Comparison of ENCODE assay signal across 22 cellular contexts in genomic region chrX:39852496-39852895, GRCh38.
A peak's percentile ranks its signal among the peaks of the same experiment; 100 is the strongest.
DNase-seq lines count a peak whose midpoint lies in the region; ATAC-seq and TF ChIP-seq lines count a peak whose summit lies in the region.
"Had no signal": no experiment of that assay in that cellular context is flagged by ENCODE, and none has a peak within 500 bp of the region (broad histone marks: within the 10 kb centered on the region; RNA-seq: fewer than 3 reads in every experiment).

No MANE protein-coding gene starts in this region.

- H3K4me1 Mint-ChIP-seq in natural killer cell treated with Interleukin-12 subunit alpha and Interleukin-12 subunit beta and Interleukin-15 and Interleukin-18, amount 100 ng/mL, for 72 hours (ENCODE audit: low read depth in 2 of 2) = peaks cover 32 to 42% of the 10 kb centered on the region in 2 donors
- peaks cover 30 to 57% of the 10 kb centered on the region in 2 donors for H3K4me1 Mint-ChIP-seq in natural killer cell

- H3K4me3 ChIP-seq in Loucy (ENCODE audit: low read length, poor library complexity, severe bottlenecking) (peak overlapping the region; percentile 82), smooth muscle cell (no peak overlapping the region), testis (no peak overlapping the region)
- H3K4me3 ChIP-seq: cardiac muscle cell, coronary artery, esophagus squamous epithelium, hepatocyte had no signal

- H3K36me3 Mint-ChIP-seq in natural killer cell treated with Interleukin-12 subunit alpha and Interleukin-12 subunit beta and Interleukin-15 and Interleukin-18, amount 100 ng/mL, for 72 hours = peaks cover 6% of the 10 kb centered on the region
- H3K36me3 Mint-ChIP-seq in natural killer cell = no peaks in the 10 kb centered on the region

- no peaks in the 10 kb centered on the region for H3K9me3 ChIP-seq in Loucy (ENCODE audit: insufficient read depth, low read depth, low read length)
- H3K9me3 ChIP-seq in smooth muscle cell (replicated peaks; ENCODE audit: low read depth) = no peaks in the 10 kb centered on the region
- H3K9me3 ChIP-seq in testis = no peaks in the 10 kb centered on the region
- H3K9me3 ChIP-seq: esophagus squamous epithelium had no signal

- no peak overlapping the region for H3K4me3 Mint-ChIP-seq in natural killer cell treated with Interleukin-12 subunit alpha and Interleukin-12 subunit beta and Interleukin-15 and Interleukin-18, amount 100 ng/mL, for 72 hours
- no peak overlapping the region for H3K4me3 Mint-ChIP-seq in natural killer cell
- H3K4me3 Mint-ChIP-seq: activated CD8-positive, alpha-beta T cell treated with anti-CD3 and anti-CD28 coated beads for 36 hours; endodermal cell; type B pancreatic cell had no signal

- no peak overlapping the region for H3K27ac ChIP-seq in smooth muscle cell (ENCODE audit: low read depth)
- no peak overlapping the region for H3K27ac ChIP-seq in testis
- H3K27ac ChIP-seq: cardiac muscle cell, coronary artery, esophagus squamous epithelium, hepatocyte, VCaP had no signal

- H3K4me2 ChIP-seq in Loucy (ENCODE audit: low read depth, low read length, poor library complexity, severe bottlenecking) (peak overlapping the region; percentile 92), smooth muscle cell (peak overlapping the region; percentile 37)
- H3K4me2 ChIP-seq: hepatocyte had no signal

- peaks cover 9% of the 10 kb centered on the region; the same call in 1 of the 2 replicates for H3F3A ChIP-seq in Loucy (ENCODE audit: low read depth)
- H3F3A ChIP-seq in smooth muscle cell (ENCODE audit: low read depth) = peaks cover 4% of the 10 kb centered on the region

- intact Hi-C loops in natural killer cell (cut with micrococcal nuclease) = no loop called here
- intact Hi-C loops in testis (cut with DNase I; ENCODE audit: low total_unique reads) = no loop called here

- H2AFZ ChIP-seq in Loucy (ENCODE audit: low read length) = no peak overlapping the region
- no peak overlapping the region for H2AFZ ChIP-seq in smooth muscle cell (ENCODE audit: low read depth)
- H2AFZ ChIP-seq: hepatocyte had no signal

- H3K79me2 ChIP-seq in Loucy (ENCODE audit: insufficient read depth, low read length) (peaks cover 30% of the 10 kb centered on the region), smooth muscle cell (ENCODE audit: low read depth) (no peaks in the 10 kb centered on the region)
- H3K79me2 ChIP-seq: hepatocyte had no signal

- H3K27me3 ChIP-seq in Loucy (ENCODE audit: insufficient read depth, low read length, poor library complexity, severe bottlenecking) (no peaks in the 10 kb centered on the region), smooth muscle cell (ENCODE audit: low read depth) (no peaks in the 10 kb centered on the region), testis (no peaks in the 10 kb centered on the region)
- H3K27me3 ChIP-seq: cardiac muscle cell, esophagus squamous epithelium, hepatocyte had no signal

- peaks cover 67% of the 10 kb centered on the region for H3K4me1 ChIP-seq in Loucy (ENCODE audit: insufficient read depth, low read length, poor library complexity, severe bottlenecking)
- H3K4me1 ChIP-seq in smooth muscle cell (ENCODE audit: low read depth) = peaks cover 25% of the 10 kb centered on the region
- H3K4me1 ChIP-seq in testis = no peaks in the 10 kb centered on the region

- no peaks in the 10 kb centered on the region for H3K9me3 Mint-ChIP-seq in natural killer cell treated with Interleukin-12 subunit alpha and Interleukin-12 subunit beta and Interleukin-15 and Interleukin-18, amount 100 ng/mL, for 72 hours
- no peaks in the 10 kb centered on the region for H3K9me3 Mint-ChIP-seq in natural killer cell
- H3K9me3 Mint-ChIP-seq: activated CD8-positive, alpha-beta T cell treated with anti-CD3 and anti-CD28 coated beads for 36 hours had no signal

- H4K20me1 ChIP-seq in Loucy (ENCODE audit: insufficient read depth, low read length, poor library complexity, severe bottlenecking) = no peaks in the 10 kb centered on the region
- no peaks in the 10 kb centered on the region for H4K20me1 ChIP-seq in smooth muscle cell (ENCODE audit: low read depth)

- no peak for TF ChIP-seq POLR2A in testis (IDR thresholded peaks at IDR 0.05)

- no peak for DNase-seq in natural killer cell treated with Interleukin-12 subunit alpha and Interleukin-12 subunit beta and Interleukin-15 and Interleukin-18, amount 100 ng/mL, for 72 hours (ENCODE audit: low spot score)
- DNase-seq in natural killer cell (no peak), glomerular visceral epithelial cell (ENCODE audit: extremely low spot score) (peak; percentile 56), smooth muscle cell (lab: John Stamatoyannopoulos, UW; ENCODE audit: unreplicated experiment) (no peak), SK-N-DZ (ENCODE audit: low spot score) (no peak), HK-2 (ENCODE audit: unreplicated experiment) (no peak), testis (no peak)
- DNase-seq: activated CD8-positive, alpha-beta T cell treated with anti-CD3 and anti-CD28 coated beads for 36 hours; activated naive CD4-positive, alpha-beta T cell treated with anti-CD3 and anti-CD28 coated beads, Interleukin-2, amount 50 U/mL, for 16 hours; activated T-cell treated with anti-CD3 and anti-CD28 coated beads, Interleukin-2, amount 50 U/mL, for 1 hour; aorta; esophagus squamous epithelium; GOT3; Karpas-422; NCI-H524 had no signal

- TF ChIP-seq CTCF in natural killer cell (IDR thresholded peaks at IDR 0.05) (no peak), Loucy (conservative IDR thresholded peaks at IDR 0.05; ENCODE audit: low read length) (no peak), smooth muscle cell (IDR thresholded peaks at IDR 0.05; ENCODE audit: borderline replicate concordance, insufficient read depth, poor library complexity, severe bottlenecking) (no peak), testis (IDR thresholded peaks at IDR 0.05) (no peak)

- H3K36me3 ChIP-seq in Loucy (ENCODE audit: insufficient read depth, low read length) (no peaks in the 10 kb centered on the region), smooth muscle cell (ENCODE audit: low read depth) (no peaks in the 10 kb centered on the region), testis (ENCODE audit: low read depth, missing control alignments) (no peaks in the 10 kb centered on the region)
- H3K36me3 ChIP-seq: cardiac muscle cell, esophagus squamous epithelium had no signal

- no peak for ATAC-seq in natural killer cell treated with Interleukin-12 subunit alpha and Interleukin-12 subunit beta and Interleukin-15 and Interleukin-18, amount 100 ng/mL, for 72 hours
- no peak for ATAC-seq in natural killer cell
- ATAC-seq: activated CD8-positive, alpha-beta T cell treated with anti-CD3 and anti-CD28 coated beads for 36 hours had no signal

- H3K27me3 Mint-ChIP-seq in natural killer cell treated with Interleukin-12 subunit alpha and Interleukin-12 subunit beta and Interleukin-15 and Interleukin-18, amount 100 ng/mL, for 72 hours = peaks cover 0 to 15% of the 10 kb centered on the region in 2 donors
- H3K27me3 Mint-ChIP-seq in natural killer cell (ENCODE audit: low read depth in 2 of 2) = peaks cover 0 to 15% of the 10 kb centered on the region in 2 donors
- H3K27me3 Mint-ChIP-seq: activated CD8-positive, alpha-beta T cell treated with anti-CD3 and anti-CD28 coated beads for 36 hours; type B pancreatic cell had no signal

- H3K9ac ChIP-seq in Loucy (ENCODE audit: low read depth, low read length, poor library complexity, severe bottlenecking) = peak overlapping the region; percentile 93
- no peak overlapping the region for H3K9ac ChIP-seq in smooth muscle cell (ENCODE audit: low read depth)

- 52% methylated on average over 4 of the region's 4 CpGs for WGBS in smooth muscle cell (ENCODE audit: low lambda C conversion rate)
- WGBS in testis, 2 donors = 93% methylated on average over 4 of the region's 4 CpGs; no CpG with 5 or more reads in 1 of the 2 donors

- H3K27ac Mint-ChIP-seq in natural killer cell treated with Interleukin-12 subunit alpha and Interleukin-12 subunit beta and Interleukin-15 and Interleukin-18, amount 100 ng/mL, for 72 hours = peak overlapping the region; percentile 23 to 54
- H3K27ac Mint-ChIP-seq in natural killer cell = no peak overlapping the region
- H3K27ac Mint-ChIP-seq: activated CD8-positive, alpha-beta T cell treated with anti-CD3 and anti-CD28 coated beads for 36 hours; endodermal cell; type B pancreatic cell had no signal

- H3K9me2 ChIP-seq in Loucy (replicated peaks; ENCODE audit: low read depth, low read length) = no peaks in the 10 kb centered on the region

Comparison
In these comparisons a context has a peak if more than half of its experiments do, and no peak if none do; other contexts are left out.
1. H3K27ac Mint-ChIP-seq: peak in natural killer cell treated with Interleukin-12 subunit alpha and Interleukin-12 subunit beta and Interleukin-15 and Interleukin-18, amount 100 ng/mL, for 72 hours (2 of 2); none in natural killer cell (0 of 2).